Comparison of ENCODE assay signal across 23 cellular contexts in the genomic region with DNA sequence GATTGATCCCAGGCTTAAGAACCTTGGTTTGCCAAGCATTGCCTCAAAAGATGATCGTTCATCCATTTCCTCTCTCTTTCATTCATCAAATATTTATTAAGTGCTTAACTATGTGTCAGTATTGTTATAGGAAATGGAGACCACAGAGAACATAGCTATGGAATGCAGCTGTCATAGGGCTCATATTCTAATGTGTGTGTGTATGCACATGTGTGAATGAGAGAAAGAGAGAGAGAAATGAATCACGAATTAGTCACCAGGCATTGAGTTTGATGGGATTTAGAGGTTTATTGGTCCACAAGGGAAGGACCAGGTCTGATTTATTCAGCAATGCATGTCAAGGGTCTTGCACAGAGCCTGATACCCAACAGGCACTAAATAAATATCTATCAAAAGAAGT.
DNase-seq lines count a peak whose midpoint lies in the region; ATAC-seq, FAIRE-seq and TF ChIP-seq lines count a peak whose summit lies in the region.
"Had no signal": no experiment of that assay in that cellular context is flagged by ENCODE, and none has a peak within 500 bp of the region (broad histone marks: within the 10 kb centered on the region; RNA-seq: fewer than 3 reads in every experiment).

No MANE protein-coding gene starts in this region.

- H3K4me3 ChIP-seq in astrocyte (ENCODE audit: insufficient read depth, low read depth, low read length) (no peak overlapping the region), keratinocyte (ENCODE audit: control insufficient read depth in 2 of 3, extremely low read depth in 1 of 3, insufficient read depth in 2 of 3, low read depth in 1 of 3, low read length in 3 of 3) (no peak overlapping the region), body of pancreas (no peak overlapping the region)
- H3K4me3 ChIP-seq: GM12878, vagina had no signal

- no peaks in the 10 kb centered on the region for H3K4me1 ChIP-seq in astrocyte (ENCODE audit: insufficient read depth, low read length)
- H3K4me1 ChIP-seq in keratinocyte (ENCODE audit: control insufficient read depth, extremely low read depth, insufficient read depth, low read length) = peaks cover 6% of the 10 kb centered on the region
- H3K4me1 ChIP-seq in body of pancreas = no peaks in the 10 kb centered on the region
- H3K4me1 ChIP-seq: vagina had no signal

- peak; percentile 62 for DNase-seq in DMS53 (lab: John Stamatoyannopoulos, UW)
- peak; percentile 18 for DNase-seq in HTR-8/SVneo (ENCODE audit: insufficient read length, low spot score)
- DNase-seq in astrocyte (ENCODE audit: low read depth) = peak; percentile 8
- DNase-seq in keratinocyte (ENCODE audit: low read depth, low spot score) = peak; percentile 87
- DNase-seq in activated gamma-delta T cell treated with Interleukin-2 at 50 U/mL for 16 hours = no peak
- DNase-seq in body of pancreas = no peak
- no peak for DNase-seq in NCI-H1930 (lab: John Stamatoyannopoulos, UW)
- DNase-seq in inferior parietal cortex (ENCODE audit: extremely low spot score) = no peak
- DNase-seq: activated CD4-positive, alpha-beta memory T cell treated with anti-CD3 and anti-CD28 coated beads for 36 hours; activated T-cell treated with anti-CD3 and anti-CD28 coated beads, Interleukin-2, amount 50 U/mL, for 24 hours; COR-L47; GF-D8; naive thymus-derived CD4-positive, alpha-beta T cell; NCI-H1694 treated with DMSO at 0.1 percent for 48 hours; NCI-H446 treated with DMSO at 0.1 percent for 48 hours; posterior cingulate gyrus; SHP77; stimulated activated CD4-positive, alpha-beta T cell treated with anti-CD3 and anti-CD28 coated beads, Interleukin-4, amount 100 ng/mL, for 1 hour; WERI-Rb-1 had no signal

- H3K4me3 Mint-ChIP-seq in astrocyte (ENCODE audit: unreplicated experiment) = no peak overlapping the region
- H3K4me3 Mint-ChIP-seq: activated CD4-positive, alpha-beta memory T cell treated with anti-CD3 and anti-CD28 coated beads for 36 hours; activated naive CD4-positive, alpha-beta T cell treated with anti-CD3 and anti-CD28 coated beads, Interleukin-2, amount 50 U/mL, for 24 hours; activated T-cell treated with anti-CD3 and anti-CD28 coated beads, Interleukin-2, amount 50 U/mL, for 24 hours; naive thymus-derived CD4-positive, alpha-beta T cell; T-helper 1 cell treated with Interleukin-12 subunit alpha and Interleukin-12 subunit beta and Interleukin-4 antibody, amounts not matched to agents 30 μg/mL and 1 μg/mL, for 36 hours had no signal

- ATAC-seq in body of pancreas = no peak
- ATAC-seq: GM12878; naive thymus-derived CD4-positive, alpha-beta T cell had no signal

- H3K9me3 ChIP-seq in astrocyte (ENCODE audit: insufficient read depth, low read depth, low read length) = peaks cover 10% of the 10 kb centered on the region
- H3K9me3 ChIP-seq in keratinocyte (ENCODE audit: control insufficient read depth, low read depth, low read length) = peaks cover 14% of the 10 kb centered on the region
- no peaks in the 10 kb centered on the region for H3K9me3 ChIP-seq in body of pancreas
- H3K9me3 ChIP-seq: vagina had no signal

- H3K27me3 ChIP-seq in astrocyte (ENCODE audit: insufficient read depth, low read length) (no peaks in the 10 kb centered on the region), keratinocyte (ENCODE audit: control insufficient read depth, extremely low read depth, insufficient read depth, low read length) (no peaks in the 10 kb centered on the region), body of pancreas (no peaks in the 10 kb centered on the region)
- H3K27me3 ChIP-seq: vagina had no signal

- FAIRE-seq in HTR-8/SVneo (lab: Jason Lieb, UNC) (no peak), astrocyte (lab: Jason Lieb, UNC) (no peak), keratinocyte (lab: Jason Lieb, UNC) (peak; percentile 85)
- FAIRE-seq: GM12878 had no signal

- no peak overlapping the region for H3K27ac ChIP-seq in astrocyte (ENCODE audit: low read depth, low read length)
- no peak overlapping the region for H3K27ac ChIP-seq in keratinocyte (ENCODE audit: control insufficient read depth, insufficient read depth, low read length)
- H3K27ac ChIP-seq in body of pancreas = no peak overlapping the region
- H3K27ac ChIP-seq: vagina, WERI-Rb-1 had no signal

- intact Hi-C loops in body of pancreas (cut with DNase I) = no loop called here

- no peaks in the 10 kb centered on the region for H3K27me3 Mint-ChIP-seq in astrocyte (ENCODE audit: low read depth, unreplicated experiment)

- H3K36me3 Mint-ChIP-seq in astrocyte (ENCODE audit: low read depth, unreplicated experiment) = no peaks in the 10 kb centered on the region
- H3K36me3 Mint-ChIP-seq: activated CD4-positive, alpha-beta memory T cell treated with anti-CD3 and anti-CD28 coated beads for 36 hours; activated naive CD4-positive, alpha-beta T cell treated with anti-CD3 and anti-CD28 coated beads, Interleukin-2, amount 50 U/mL, for 24 hours; naive thymus-derived CD4-positive, alpha-beta T cell had no signal

- peaks cover 3% of the 10 kb centered on the region for H3K4me1 Mint-ChIP-seq in astrocyte (ENCODE audit: low read depth, unreplicated experiment)
- H3K4me1 Mint-ChIP-seq: activated naive CD4-positive, alpha-beta T cell treated with anti-CD3 and anti-CD28 coated beads, Interleukin-2, amount 50 U/mL, for 24 hours; naive thymus-derived CD4-positive, alpha-beta T cell had no signal

- peaks cover 3% of the 10 kb centered on the region for H3K9me3 Mint-ChIP-seq in astrocyte (ENCODE audit: unreplicated experiment)
- H3K9me3 Mint-ChIP-seq: activated CD4-positive, alpha-beta memory T cell treated with anti-CD3 and anti-CD28 coated beads for 36 hours; activated naive CD4-positive, alpha-beta T cell treated with anti-CD3 and anti-CD28 coated beads, Interleukin-2, amount 50 U/mL, for 24 hours; activated T-cell treated with anti-CD3 and anti-CD28 coated beads, Interleukin-2, amount 50 U/mL, for 24 hours; T-helper 1 cell treated with Interleukin-12 subunit alpha and Interleukin-12 subunit beta and Interleukin-4 antibody, amounts not matched to agents 30 μg/mL and 1 μg/mL, for 36 hours had no signal

- H3K9ac ChIP-seq in astrocyte (ENCODE audit: low read length) (no peak overlapping the region), keratinocyte (ENCODE audit: control insufficient read depth, extremely low read depth, insufficient read depth, low read length) (no peak overlapping the region)

- no peak for TF ChIP-seq POLR2A in body of pancreas (IDR thresholded peaks at IDR 0.05)

- no peak overlapping the region for H3K27ac Mint-ChIP-seq in astrocyte (ENCODE audit: unreplicated experiment)
- H3K27ac Mint-ChIP-seq: activated CD4-positive, alpha-beta memory T cell treated with anti-CD3 and anti-CD28 coated beads for 36 hours; activated naive CD4-positive, alpha-beta T cell treated with anti-CD3 and anti-CD28 coated beads, Interleukin-2, amount 50 U/mL, for 24 hours; activated T-cell treated with anti-CD3 and anti-CD28 coated beads, Interleukin-2, amount 50 U/mL, for 24 hours; naive thymus-derived CD4-positive, alpha-beta T cell; T-helper 1 cell treated with Interleukin-12 subunit alpha and Interleukin-12 subunit beta and Interleukin-4 antibody, amounts not matched to agents 30 μg/mL and 1 μg/mL, for 36 hours had no signal

- H3K9me1 ChIP-seq in keratinocyte (ENCODE audit: control insufficient read depth, extremely low read depth, insufficient read depth, low read length) = no peaks in the 10 kb centered on the region

- H4K20me1 ChIP-seq in astrocyte (ENCODE audit: insufficient read depth, low read length) (no peaks in the 10 kb centered on the region), keratinocyte (ENCODE audit: control insufficient read depth, extremely low read depth, insufficient read depth, low read length) (no peaks in the 10 kb centered on the region)

- H3K36me3 ChIP-seq in astrocyte (ENCODE audit: insufficient read depth, low read length) (no peaks in the 10 kb centered on the region), keratinocyte (ENCODE audit: control insufficient read depth in 2 of 2, extremely low read depth in 1 of 2, insufficient read depth in 2 of 2, low read length in 2 of 2) (peaks cover 9 to 21% of the 10 kb centered on the region in 2 experiments), body of pancreas (replicated peaks in 1 of 2; ENCODE audit: insufficient read depth in 1 of 2, low read depth in 2 of 2) (no peaks in the 10 kb centered on the region)
- H3K36me3 ChIP-seq: vagina, WERI-Rb-1 had no signal

- TF ChIP-seq CTCF in astrocyte (IDR thresholded peaks at IDR 0.05; ENCODE audit: insufficient read depth, low read depth, low read length) (no peak), keratinocyte (optimal IDR thresholded peaks at IDR 0.05 in 1 of 3, IDR thresholded peaks at IDR 0.05 in 1 of 3, conservative IDR thresholded peaks at IDR 0.05 in 1 of 3; ENCODE audit: extremely low read depth in 1 of 3, insufficient read depth in 2 of 3, low read length in 3 of 3) (no peak), body of pancreas (IDR thresholded peaks at IDR 0.05) (no peak)

- H3K4me2 ChIP-seq in astrocyte (ENCODE audit: low read length) (no peak overlapping the region), keratinocyte (ENCODE audit: control insufficient read depth, extremely low read depth, insufficient read depth, low read depth, low read length) (peak overlapping the region; percentile 22)

- WGBS in body of pancreas, 2 donors = 79 to 87% methylated on average over 2 of the region's 2 CpGs

- no peaks in the 10 kb centered on the region for H3K79me2 ChIP-seq in astrocyte (ENCODE audit: insufficient read depth, low read length)
- no peaks in the 10 kb centered on the region for H3K79me2 ChIP-seq in keratinocyte (ENCODE audit: control insufficient read depth, insufficient read depth, low read length)

- dilution Hi-C loops in keratinocyte (cut with MboI; ENCODE audit: extremely low pct_ligation_motif_present, low sequenced_read_pairs) = no loop called here

- no peak overlapping the region for H2AFZ ChIP-seq in astrocyte (ENCODE audit: low read depth, low read length)
- no peak overlapping the region for H2AFZ ChIP-seq in keratinocyte (ENCODE audit: control insufficient read depth, low read length)

Comparison
In these comparisons a context has a peak if more than half of its experiments do, and no peak if none do; other contexts are left out.
1. DNase-seq: peak in DMS53 (single experiment), HTR-8/SVneo (single experiment), astrocyte (single experiment) and keratinocyte (single experiment); none in activated gamma-delta T cell treated with Interleukin-2 at 50 U/mL for 16 hours (single experiment), body of pancreas (0 of 4), NCI-H1930 (0 of 2) and inferior parietal cortex (single experiment).